In genomic region chr1:37947364-37947763, GRCh38 we compare ENCODE assay signal across 7 cellular contexts. TPM values are rescaled to one million over a fixed set of nuclear protein-coding genes. Genes with fewer than 3 reads are reported as not detected.
DNase-seq lines count a peak whose midpoint lies in the region; ATAC-seq and TF ChIP-seq lines count a peak whose summit lies in the region.

No MANE protein-coding gene starts in this region.

- 68 to 74% methylated on average over 6 of the region's 6 CpGs for WGBS in GM23248 (ENCODE audit: low coverage in 1 of 2, low lambda C conversion rate in 2 of 2, missing lambda C conversion rate in 2 of 2), 2 experiments
- 49 to 83% methylated on average over 2 to 5 of the region's 6 CpGs for WGBS in gastroesophageal sphincter (ENCODE audit: low coverage in 1 of 2), 2 donors

- no peaks in the 10 kb centered on the region for H3K9me2 ChIP-seq in GM23248 (ENCODE audit: insufficient read depth)

- no peak for TF ChIP-seq CTCF in gastroesophageal sphincter (IDR thresholded peaks at IDR 0.05)

- in situ Hi-C loops in GM23248 (cut with MboI): no loop called here

- ATAC-seq in gastroesophageal sphincter (no peak), HG02981 (IDR thresholded peaks at IDR 0.05; ENCODE audit: unreplicated experiment) (no peak)

- no peaks in the 10 kb centered on the region for H4K20me1 ChIP-seq in GM23248 (ENCODE audit: insufficient read depth)

- H3K4me2 ChIP-seq in GM23248 (ENCODE audit: unreplicated experiment): peak overlapping the region; percentile 99

- no peak for TF ChIP-seq POLR2A in gastroesophageal sphincter (IDR thresholded peaks at IDR 0.05)

- H3K27ac ChIP-seq in GM23248 (peak overlapping the region; percentile 97), SJSA1 (no peak overlapping the region), gastroesophageal sphincter (peak overlapping the region in 3 of 4 donors; percentile 86 to 93 (median 91)), skin epidermis (peak overlapping the region in 13 of 21 experiments; percentile 12 to 93 (median 81))

- no peak for TF ChIP-seq EP300 in gastroesophageal sphincter (IDR thresholded peaks at IDR 0.05)

- DNase-seq in GM23248 (no peak), SJSA1 (ENCODE audit: low read depth in 1 of 2, low spot score in 2 of 2) (no peak), mesenteric fat pad (ENCODE audit: low spot score) (no peak), NCI-H226 (no peak)

- H3K36me3 ChIP-seq in GM23248 (ENCODE audit: low read depth) (0 out of 2 replicates have a peak, but pooled peaks cover 4% of the 10 kb centered on the region), SJSA1 (peaks cover 12% of the 10 kb centered on the region; the same call in 1 of the 2 replicates), gastroesophageal sphincter (peaks cover 0 to 31% of the 10 kb centered on the region in 2 donors)

- H3K79me2 ChIP-seq in GM23248 (ENCODE audit: insufficient read depth): peaks cover 13% of the 10 kb centered on the region

- H3F3A ChIP-seq in GM23248 (ENCODE audit: insufficient read depth): no peaks in the 10 kb centered on the region

- H3K9me3 ChIP-seq in GM23248 (ENCODE audit: low read depth): no peaks in the 10 kb centered on the region
- H3K9me3 ChIP-seq in SJSA1 (replicated peaks): no peaks in the 10 kb centered on the region
- no peaks in the 10 kb centered on the region for H3K9me3 ChIP-seq in gastroesophageal sphincter

- H3K9ac ChIP-seq in GM23248: peak overlapping the region; percentile 97

- H3K4me3 ChIP-seq in GM23248 (peak overlapping the region; percentile 91), SJSA1 (peak overlapping the region; percentile 56), gastroesophageal sphincter (peak overlapping the region; percentile 85 to 92), skin epidermis (peak overlapping the region in 3 of 7 experiments; percentile 46 to 56 (median 49))

- H3K27me3 ChIP-seq in GM23248 (replicated peaks; ENCODE audit: insufficient read depth) (no peaks in the 10 kb centered on the region), SJSA1 (replicated peaks) (no peaks in the 10 kb centered on the region), gastroesophageal sphincter (no peaks in the 10 kb centered on the region)

- H2AFZ ChIP-seq in GM23248: peak overlapping the region; percentile 91

- H3K4me1 ChIP-seq in GM23248 (ENCODE audit: insufficient read depth): peaks cover 22% of the 10 kb centered on the region
- H3K4me1 ChIP-seq in SJSA1 (replicated peaks): peaks cover 20% of the 10 kb centered on the region
- peaks cover 0 to 30% (median 13%) of the 10 kb centered on the region in 3 donors for H3K4me1 ChIP-seq in gastroesophageal sphincter

RNA-seq across cellular contexts. Expression of gene INPP5B, which starts 0.5 kb away (rescaled TPM):
- 24.4 and 34.3 TPM in 2 replicates for total RNA-seq in GM23248 (2014; rRNA removed; shearing (Covaris generic))
- 9.8 and 10.0 TPM in 2 replicates for polyA plus RNA-seq in GM23248 (2016; fragmentation: Nextera tagmentation; extraction: Ambion mirVana)
- total RNA-seq in SJSA1 (2014; rRNA removed; shearing (Covaris generic)): 10.9 and 18.7 TPM in 2 replicates
- 10 to 100 TPM; 32.6 to 80.8 (median 37.7) TPM for total RNA-seq in gastroesophageal sphincter
- total RNA-seq in mesenteric fat pad: 28.8 TPM

RNA-seq across cellular contexts. Expression of gene SF3A3, which starts 42.5 kb away (rescaled TPM):
- total RNA-seq in GM23248 (2014; rRNA removed; shearing (Covaris generic)): 37.9 and 62.3 TPM in 2 replicates
- polyA plus RNA-seq in GM23248 (2016; fragmentation: Nextera tagmentation; extraction: Ambion mirVana): 63.4 and 72.3 TPM in 2 replicates
- total RNA-seq in SJSA1 (2014; rRNA removed; shearing (Covaris generic)): 160 and 229 TPM in 2 replicates
- total RNA-seq in gastroesophageal sphincter (10 to 100 TPM; 44.0 to 61.9 (median 50.9) TPM), mesenteric fat pad (46.7 TPM)

RNA-seq across cellular contexts. Expression of gene FHL3, which starts 58.0 kb away (rescaled TPM):
- total RNA-seq in GM23248 (2014; rRNA removed; shearing (Covaris generic)): 26.9 and 31.7 TPM in 2 replicates
- polyA plus RNA-seq in GM23248 (2016; fragmentation: Nextera tagmentation; extraction: Ambion mirVana): 44.4 and 48.0 TPM in 2 replicates
- 26.3 and 42.0 TPM in 2 replicates for total RNA-seq in SJSA1 (2014; rRNA removed; shearing (Covaris generic))
- 10 to 100 TPM; 25.8 to 58.4 (median 30.6) TPM for total RNA-seq in gastroesophageal sphincter
- total RNA-seq in mesenteric fat pad: 13.6 TPM
